Comparison of ENCODE assay signal across 24 cellular contexts in genomic region chr14:63923422-63923752, GRCh38.
DNase-seq lines count a peak whose midpoint lies in the region; ATAC-seq and TF ChIP-seq lines count a peak whose summit lies in the region.
"Had no signal": no experiment of that assay in that cellular context is flagged by ENCODE, and none has a peak within 500 bp of the region (broad histone marks: within the 10 kb centered on the region; RNA-seq: fewer than 3 reads in every experiment).

No MANE protein-coding gene starts in this region.

- H3K36me3 ChIP-seq in colonic mucosa (no peaks in the 10 kb centered on the region), mesenchymal stem cell (ENCODE audit: control insufficient read depth in 1 of 2, insufficient read depth in 2 of 2, low read depth in 1 of 2, low read length in 2 of 2) (no peaks in the 10 kb centered on the region)

- H3K9me3 Mint-ChIP-seq in activated T-cell treated with anti-CD3 and anti-CD28 coated beads, Interleukin-2, amount 50 U/mL, for 24 hours = no peaks in the 10 kb centered on the region
- peaks cover 6% of the 10 kb centered on the region for H3K9me3 Mint-ChIP-seq in type B pancreatic cell
- H3K9me3 Mint-ChIP-seq: neural crest cell had no signal

- H3K36me3 Mint-ChIP-seq in activated T-cell treated with anti-CD3 and anti-CD28 coated beads, Interleukin-2, amount 50 U/mL, for 24 hours (ENCODE audit: low read depth) = peaks cover 37% of the 10 kb centered on the region
- peaks cover 22% of the 10 kb centered on the region for H3K36me3 Mint-ChIP-seq in type B pancreatic cell

- H3K4me1 Mint-ChIP-seq in activated T-cell treated with anti-CD3 and anti-CD28 coated beads, Interleukin-2, amount 50 U/mL, for 24 hours (ENCODE audit: low read depth) = peaks cover 20% of the 10 kb centered on the region
- H3K4me1 Mint-ChIP-seq in type B pancreatic cell (ENCODE audit: unreplicated experiment) = peaks cover 2% of the 10 kb centered on the region

- no peak overlapping the region for H3K14ac ChIP-seq in mesenchymal stem cell (ENCODE audit: low read length in 2 of 2)

- no peak overlapping the region for H3K4me2 ChIP-seq in mesenchymal stem cell (ENCODE audit: low read length, poor library complexity, severe bottlenecking)

- H3K4me1 ChIP-seq in colonic mucosa (no peaks in the 10 kb centered on the region), mesenchymal stem cell (ENCODE audit: control insufficient read depth, insufficient read depth, low read depth, low read length) (peaks cover 4% of the 10 kb centered on the region)

- no peaks in the 10 kb centered on the region for H3K27me3 Mint-ChIP-seq in activated T-cell treated with anti-CD3 and anti-CD28 coated beads, Interleukin-2, amount 50 U/mL, for 24 hours
- H3K27me3 Mint-ChIP-seq in type B pancreatic cell = no peaks in the 10 kb centered on the region
- H3K27me3 Mint-ChIP-seq: activated CD4-positive, alpha-beta memory T cell treated with anti-CD3 and anti-CD28 coated beads, Interleukin-2, amount 10 ng/mL, durations not matched to agents 7 days and 5 days had no signal

- H3K79me1 ChIP-seq in mesenchymal stem cell (replicated peaks; ENCODE audit: low read length, poor library complexity, severe bottlenecking) = peaks cover 14% of the 10 kb centered on the region

- no peak overlapping the region for H3K4me3 Mint-ChIP-seq in activated T-cell treated with anti-CD3 and anti-CD28 coated beads, Interleukin-2, amount 50 U/mL, for 24 hours
- H3K4me3 Mint-ChIP-seq in type B pancreatic cell = no peak overlapping the region
- H3K4me3 Mint-ChIP-seq: activated CD4-positive, alpha-beta memory T cell treated with anti-CD3 and anti-CD28 coated beads, Interleukin-2, amount 10 ng/mL, durations not matched to agents 7 days and 5 days; neural crest cell; T-helper 2 cell treated with Interferon-gamma antibody and Interleukin-4, amounts not matched to agents 5 μg/mL and 100 μg/mL, for 36 hours had no signal

- H3K27ac Mint-ChIP-seq in activated T-cell treated with anti-CD3 and anti-CD28 coated beads, Interleukin-2, amount 50 U/mL, for 24 hours = peak overlapping the region; percentile 7
- peak overlapping the region; percentile 66 for H3K27ac Mint-ChIP-seq in type B pancreatic cell
- H3K27ac Mint-ChIP-seq: activated CD4-positive, alpha-beta memory T cell treated with anti-CD3 and anti-CD28 coated beads, Interleukin-2, amount 10 ng/mL, durations not matched to agents 7 days and 5 days; T-helper 2 cell treated with Interferon-gamma antibody and Interleukin-4, amounts not matched to agents 5 μg/mL and 100 μg/mL, for 36 hours had no signal

- H4K8ac ChIP-seq in mesenchymal stem cell (ENCODE audit: low read length) = no peak overlapping the region

- H4K91ac ChIP-seq in mesenchymal stem cell (ENCODE audit: low read length) = no peak overlapping the region

- H3K9me3 ChIP-seq in colonic mucosa (no peaks in the 10 kb centered on the region), mesenchymal stem cell (ENCODE audit: control insufficient read depth, low read length) (no peaks in the 10 kb centered on the region)

- no peak overlapping the region for H3K23ac ChIP-seq in mesenchymal stem cell (ENCODE audit: low read length in 2 of 2)

- H3K27me3 ChIP-seq in colonic mucosa = no peaks in the 10 kb centered on the region
- no peaks in the 10 kb centered on the region for H3K27me3 ChIP-seq in mesenchymal stem cell (ENCODE audit: control insufficient read depth in 1 of 2, insufficient read depth in 1 of 2, low read length in 2 of 2)

- no peak overlapping the region for H3K4me3 ChIP-seq in colonic mucosa
- no peak overlapping the region for H3K4me3 ChIP-seq in mesenchymal stem cell (ENCODE audit: insufficient read depth in 1 of 2, low read depth in 1 of 2, low read length in 2 of 2)
- H3K4me3 ChIP-seq: GM12878, SK-N-MC had no signal

- H3K27ac ChIP-seq in colonic mucosa = peak overlapping the region; percentile 46
- H3K27ac ChIP-seq in mesenchymal stem cell (ENCODE audit: low read length, poor library complexity, severe bottlenecking) = peak overlapping the region; percentile 73
- H3K27ac ChIP-seq: SK-N-MC had no signal

- no peak overlapping the region for H2BK12ac ChIP-seq in mesenchymal stem cell (ENCODE audit: low read length in 2 of 2)

- no peak for ATAC-seq in omental fat pad (ENCODE audit: low FRiP score)

- H2BK120ac ChIP-seq in mesenchymal stem cell (ENCODE audit: low read depth, low read length) = no peak overlapping the region

- H2AK5ac ChIP-seq in mesenchymal stem cell (ENCODE audit: low read length, severe bottlenecking) = no peak overlapping the region

- H3K4ac ChIP-seq in mesenchymal stem cell (ENCODE audit: low read depth in 1 of 2, low read length in 2 of 2) = no peak overlapping the region

- TF ChIP-seq CTCF in colonic mucosa (IDR thresholded peaks at IDR 0.05) (no peak), type B pancreatic cell (conservative IDR thresholded peaks at IDR 0.05) (no peak), omental fat pad (IDR thresholded peaks at IDR 0.05) (no peak)

- H2AFZ ChIP-seq in mesenchymal stem cell (ENCODE audit: low read depth, low read length) = no peak overlapping the region

- H3K18ac ChIP-seq in mesenchymal stem cell (ENCODE audit: low read depth in 1 of 2, low read length in 2 of 2) = no peak overlapping the region

- no peak overlapping the region for H2BK15ac ChIP-seq in mesenchymal stem cell (ENCODE audit: low read depth, poor library complexity, severe bottlenecking)

- no peak overlapping the region for H2BK5ac ChIP-seq in mesenchymal stem cell (ENCODE audit: low read depth, low read length, poor library complexity, severe bottlenecking)

- intact Hi-C loops in colonic mucosa (cut with DNase I) = no loop called here

- no peak for DNase-seq in activated T-cell treated with anti-CD3 and anti-CD28 coated beads, Interleukin-2, amount 50 U/mL, for 24 hours
- no peak for DNase-seq in activated T-cell treated with anti-CD3 and anti-CD28 coated beads, Interleukin-2, amount 50 U/mL, for 48 hours
- no peak for DNase-seq in colonic mucosa
- no peak for DNase-seq in mesenchymal stem cell
- DNase-seq in type B pancreatic cell (ENCODE audit: extremely low spot score, unreplicated experiment) = no peak
- no peak for DNase-seq in NCI-H2107 treated with DMSO at 0.1 percent for 48 hours (lab: John Stamatoyannopoulos, UW; ENCODE audit: unreplicated experiment)
- no peak for DNase-seq in omental fat pad (ENCODE audit: low spot score)
- no peak for DNase-seq in NCI-H774 (lab: John Stamatoyannopoulos, UW)
- DNase-seq: 8988T; activated CD4-positive, alpha-beta memory T cell treated with anti-CD3 and anti-CD28 coated beads, Interleukin-2, amount 10 ng/mL, durations not matched to agents 7 days and 5 days; activated naive CD4-positive, alpha-beta T cell treated with anti-CD3 and anti-CD28 coated beads, Interleukin-2, amount 50 U/mL, for 16 hours; activated T-cell treated with anti-CD3 and anti-CD28 coated beads, Interleukin-2, amount 50 U/mL, for 1 hour; aorta; cerebellar nuclear complex; GF-D8; hippocampal formation; Karpas-422; midbrain; NCI-H1105; stimulated activated naive CD4-positive, alpha-beta T cell had no signal

- peak overlapping the region in 1 of 2 donors; percentile 51 for H3K9ac ChIP-seq in colonic mucosa (ENCODE audit: low read depth in 2 of 2, low read length in 2 of 2)
- no peak overlapping the region for H3K9ac ChIP-seq in mesenchymal stem cell (ENCODE audit: low read length)
